Comparison of ENCODE assay signal across 8 cellular contexts in the genomic region with DNA sequence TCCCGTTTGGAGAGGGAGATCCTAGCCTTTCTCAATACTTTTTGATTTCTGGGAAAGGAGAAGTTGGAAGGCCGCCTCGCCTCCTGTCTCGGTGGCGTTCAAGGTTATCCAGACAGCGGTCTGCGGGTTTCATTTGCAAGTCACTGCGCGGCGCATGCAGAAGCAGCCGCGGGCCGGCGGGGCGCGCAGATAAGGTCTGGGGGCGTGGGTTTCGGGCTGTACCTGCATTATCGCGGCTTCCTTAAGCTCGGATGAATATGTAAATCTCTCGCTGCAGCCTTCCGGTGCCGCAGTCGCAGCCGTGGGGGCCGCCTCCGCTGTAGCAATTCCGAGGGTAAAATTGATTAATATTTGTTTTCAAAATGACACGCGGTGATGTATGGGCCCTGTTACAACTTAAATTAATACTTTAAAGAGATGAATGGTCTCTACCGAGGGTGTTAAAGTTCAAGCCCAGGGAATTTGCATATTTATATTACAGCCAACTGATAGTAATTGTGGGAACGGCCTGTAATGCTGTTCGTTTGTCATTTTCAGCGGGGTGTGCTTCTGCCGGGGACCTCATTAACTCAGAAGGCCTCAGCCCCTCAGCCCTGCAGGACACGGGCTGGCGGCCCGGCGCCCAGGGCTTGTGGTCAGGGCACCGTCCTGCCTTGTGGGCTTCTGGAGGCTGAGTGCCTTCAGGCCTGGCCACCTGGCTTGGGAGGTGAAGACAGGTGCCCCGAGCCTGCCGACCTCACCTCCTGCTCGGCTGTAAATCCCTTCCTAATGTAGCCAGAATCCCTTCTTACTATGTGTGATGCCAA.
DNase-seq lines count a peak whose midpoint lies in the region; ATAC-seq lines count a peak whose summit lies in the region.

No MANE protein-coding gene starts in this region.

- DNase-seq in GDM1 (lab: John Stamatoyannopoulos, UW) (peak; percentile 0), ecto neural progenitor cell (ENCODE audit: low spot score) (peak; percentile 44), retina (peak; percentile 61), anterior cingulate cortex (lab: John Stamatoyannopoulos, UW) (no peak), GF-D8 (lab: John Stamatoyannopoulos, UW) (no peak), SW 1271 (lab: John Stamatoyannopoulos, UW) (no peak)
- peak; percentile 11 for DNase-seq in activated CD4-positive, alpha-beta T cell treated with anti-CD3 and anti-CD28 coated beads for 1 hour

- ATAC-seq in GM18502 (IDR thresholded peaks at IDR 0.05; ENCODE audit: poor library complexity, unreplicated experiment) = no peak

Comparison
In these comparisons a context has a peak if more than half of its experiments do, and no peak if none do; other contexts are left out.
1. DNase-seq: peak in GDM1 (single experiment), activated CD4-positive, alpha-beta T cell treated with anti-CD3 and anti-CD28 coated beads for 1 hour (single experiment), ecto neural progenitor cell (single experiment) and retina (single experiment); none in anterior cingulate cortex (0 of 58), GF-D8 (single experiment) and SW 1271 (0 of 2).